ENCODE assay signal across 8 cellular contexts in genomic region chr5:141525659-141526058, GRCh38. TPM values are rescaled to one million over a fixed set of nuclear protein-coding genes. Genes with fewer than 3 reads are reported as not detected.
A peak's percentile ranks its signal among the peaks of the same experiment; 100 is the strongest.
DNase-seq lines count a peak whose midpoint lies in the region; ATAC-seq and TF ChIP-seq lines count a peak whose summit lies in the region.

No MANE protein-coding gene starts in this region.

- dilution Hi-C loops in mammary epithelial cell (cut with HindIII; ENCODE audit: low sequenced_read_pairs) = no loop called here

- peak overlapping the region; percentile 60 for H3K27ac Mint-ChIP-seq in MCF 10A (ENCODE audit: low read depth, unreplicated experiment)
- peak overlapping the region; percentile 42 to 70 for H3K27ac Mint-ChIP-seq in effector memory CD8-positive, alpha-beta T cell
- no peak overlapping the region for H3K27ac Mint-ChIP-seq in activated CD4-positive, alpha-beta T cell treated with anti-CD3 and anti-CD28 coated beads, Interleukin-2, amount 10 ng/mL, durations not matched to agents 7 days and 5 days

- CTCF ChIA-PET in MCF 10A (lab: Yijun Ruan, JAX) (interaction anchor here (0.6 to 15.4 kb wide), 21 partner anchors 9 to 312 kb away, joined by 3 to 191 read pairs (median 6); partner anchors contain the start of genes PCDHB14, PCDHGA10, PCDHGB5 and PCDHGC3), mammary epithelial cell (lab: Charles Lee; ENCODE audit: low non-redundant PET) (no interaction called here)
- CTCF ChIA-PET in activated CD4-positive, alpha-beta T cell treated with anti-CD3 and anti-CD28 coated beads, Interleukin-2, amount 10 ng/mL, durations not matched to agents 7 days and 5 days (lab: Charles Lee) = interaction anchor here (0.6 to 2.4 kb wide), 7 partner anchors 8 to 966 kb away, joined by 3 to 8 read pairs (median 3); partner anchors contain the start of gene PCDHGB6

- no peak for TF ChIP-seq EP300 in transverse colon (IDR thresholded peaks at IDR 0.05; ENCODE audit: low read depth)

- H3K36me3 ChIP-seq in mammary epithelial cell (ENCODE audit: insufficient read depth, low read length) (peaks cover 30% of the 10 kb centered on the region), muscle layer of duodenum (ENCODE audit: control insufficient read depth in 1 of 2, insufficient read depth in 2 of 2, low read length in 2 of 2) (peaks cover 18 to 19% of the 10 kb centered on the region in 2 donors), transverse colon (peaks cover 0 to 18% (median 0%) of the 10 kb centered on the region in 4 donors)

- H3K27ac ChIP-seq in mammary epithelial cell (ENCODE audit: insufficient read depth, low read depth, low read length) (no peak overlapping the region), muscle layer of duodenum (ENCODE audit: low read length) (peak overlapping the region; percentile 56), transverse colon (peak overlapping the region; percentile 58 to 76 (median 64))

- WGBS in mammary epithelial cell (ENCODE audit: low coverage, missing lambda C conversion rate) = 99% methylated on average over 7 of the region's 7 CpGs
- WGBS in transverse colon (ENCODE audit: low coverage in 1 of 2), 2 donors = 43 to 46% methylated on average over 7 of the region's 7 CpGs

- no peak overlapping the region for H2AFZ ChIP-seq in mammary epithelial cell (ENCODE audit: low read depth, low read length)

- peaks cover 43% of the 10 kb centered on the region for H3K4me1 ChIP-seq in mammary epithelial cell (ENCODE audit: insufficient read depth, low read length)
- H3K4me1 ChIP-seq in muscle layer of duodenum (ENCODE audit: control insufficient read depth in 1 of 2, insufficient read depth in 2 of 2, low read length in 2 of 2) = peaks cover 16 to 21% of the 10 kb centered on the region in 2 donors
- peaks cover 13 to 62% (median 27%) of the 10 kb centered on the region in 4 donors for H3K4me1 ChIP-seq in transverse colon

- POLR2A ChIA-PET in MCF 10A (lab: Yijun Ruan, JAX) = interaction anchor here (1.1 to 13.3 kb wide), 4 partner anchors 11 to 302 kb away, joined by 3 to 167 read pairs (median 14); partner anchors contain the start of gene PCDHB14
- POLR2A ChIA-PET in activated CD4-positive, alpha-beta T cell treated with anti-CD3 and anti-CD28 coated beads, Interleukin-2, amount 10 ng/mL, durations not matched to agents 7 days and 5 days (lab: Charles Lee) = no interaction called here

- H3K9me3 Mint-ChIP-seq in MCF 10A (ENCODE audit: unreplicated experiment) = no peaks in the 10 kb centered on the region
- H3K9me3 Mint-ChIP-seq in effector memory CD8-positive, alpha-beta T cell = no peaks in the 10 kb centered on the region
- no peaks in the 10 kb centered on the region for H3K9me3 Mint-ChIP-seq in activated CD4-positive, alpha-beta T cell treated with anti-CD3 and anti-CD28 coated beads, Interleukin-2, amount 10 ng/mL, durations not matched to agents 7 days and 5 days

- in situ Hi-C loops in mammary epithelial cell (cut with MboI; ENCODE audit: low sequenced_read_pairs in 2 of 2) (no loop called here), transverse colon (cut with MboI; ENCODE audit: low pct_ligation_motif_present in 1 of 4, low pct_unique_long_range_greater_than_20kb in 1 of 4, low sequenced_read_pairs in 3 of 4) (no loop called here)

- H3K27me3 ChIP-seq in mammary epithelial cell (ENCODE audit: insufficient read depth, low read length) (no peaks in the 10 kb centered on the region), muscle layer of duodenum (ENCODE audit: low read depth, low read length) (no peaks in the 10 kb centered on the region), transverse colon (no peaks in the 10 kb centered on the region)

- H3K4me2 ChIP-seq in mammary epithelial cell (ENCODE audit: insufficient read depth, low read depth, low read length) = no peak overlapping the region

- no peak overlapping the region for H3K9ac ChIP-seq in mammary epithelial cell (ENCODE audit: insufficient read depth, low read length)

- H3K79me2 ChIP-seq in mammary epithelial cell (ENCODE audit: insufficient read depth, low read length) = peaks cover 8% of the 10 kb centered on the region

- H3K36me3 Mint-ChIP-seq in MCF 10A (ENCODE audit: insufficient read depth, unreplicated experiment) = peaks cover 74% of the 10 kb centered on the region
- peaks cover 66% of the 10 kb centered on the region for H3K36me3 Mint-ChIP-seq in effector memory CD8-positive, alpha-beta T cell (ENCODE audit: insufficient read depth)
- peaks cover 81% of the 10 kb centered on the region for H3K36me3 Mint-ChIP-seq in activated CD4-positive, alpha-beta T cell treated with anti-CD3 and anti-CD28 coated beads, Interleukin-2, amount 10 ng/mL, durations not matched to agents 7 days and 5 days (ENCODE audit: low read depth)

- DNase-seq in MCF 10A (ENCODE audit: unreplicated experiment) = no peak
- no peak for DNase-seq in mammary epithelial cell
- no peak for DNase-seq in effector memory CD8-positive, alpha-beta T cell
- DNase-seq in transverse colon = peak; percentile 32
- no peak for DNase-seq in GM20000 (ENCODE audit: low spot score)
- no peak for DNase-seq in activated CD4-positive, alpha-beta T cell treated with anti-CD3 and anti-CD28 coated beads, Interleukin-2, amount 10 ng/mL, durations not matched to agents 7 days and 5 days

- H4K20me1 ChIP-seq in mammary epithelial cell (ENCODE audit: insufficient read depth, low read length) = no peaks in the 10 kb centered on the region

- TF ChIP-seq POLR2A in transverse colon (IDR thresholded peaks at IDR 0.05) = no peak

- no peak for ATAC-seq in effector memory CD8-positive, alpha-beta T cell (replicated peaks)
- no peak for ATAC-seq in HG03571 (IDR thresholded peaks at IDR 0.05; ENCODE audit: unreplicated experiment)

- TF ChIP-seq CTCF in MCF 10A (IDR thresholded peaks at IDR 0.05; ENCODE audit: unreplicated experiment) (no peak), mammary epithelial cell (conservative IDR thresholded peaks at IDR 0.05 in 1 of 2, IDR thresholded peaks at IDR 0.05 in 1 of 2; ENCODE audit: extremely low read depth in 1 of 2, insufficient read depth in 1 of 2, low read depth in 1 of 2, low read length in 2 of 2) (no peak), transverse colon (IDR thresholded peaks at IDR 0.05) (no peak), GM20000 (IDR thresholded peaks at IDR 0.05; ENCODE audit: extremely low read depth, missing control alignments) (no peak)

- H3K9me3 ChIP-seq in mammary epithelial cell (replicated peaks; ENCODE audit: insufficient read depth, low read length) = no peaks in the 10 kb centered on the region
- H3K9me3 ChIP-seq in muscle layer of duodenum (ENCODE audit: control insufficient read depth in 1 of 2, low read length in 2 of 2) = no peaks in the 10 kb centered on the region
- H3K9me3 ChIP-seq in transverse colon = no peaks in the 10 kb centered on the region

- no peak overlapping the region for H3K4me3 Mint-ChIP-seq in MCF 10A (ENCODE audit: unreplicated experiment)
- no peak overlapping the region for H3K4me3 Mint-ChIP-seq in effector memory CD8-positive, alpha-beta T cell
- no peak overlapping the region for H3K4me3 Mint-ChIP-seq in activated CD4-positive, alpha-beta T cell treated with anti-CD3 and anti-CD28 coated beads, Interleukin-2, amount 10 ng/mL, durations not matched to agents 7 days and 5 days

- no peaks in the 10 kb centered on the region for H3K27me3 Mint-ChIP-seq in MCF 10A (ENCODE audit: insufficient read depth, unreplicated experiment)
- no peaks in the 10 kb centered on the region for H3K27me3 Mint-ChIP-seq in effector memory CD8-positive, alpha-beta T cell
- no peaks in the 10 kb centered on the region for H3K27me3 Mint-ChIP-seq in activated CD4-positive, alpha-beta T cell treated with anti-CD3 and anti-CD28 coated beads, Interleukin-2, amount 10 ng/mL, durations not matched to agents 7 days and 5 days

- H3K4me3 ChIP-seq in mammary epithelial cell (replicated peaks in 1 of 3; ENCODE audit: insufficient read depth in 1 of 3, low read depth in 2 of 3, low read length in 3 of 3) (no peak overlapping the region), muscle layer of duodenum (ENCODE audit: low read depth in 1 of 2, low read length in 2 of 2) (no peak overlapping the region), transverse colon (no peak overlapping the region)

- intact Hi-C loops in MCF 10A (cut with micrococcal nuclease) = loop anchor here (2.0 kb wide), 1 partner anchor 313 kb away; the partner anchor contains the start of gene PCDHB13
- intact Hi-C loops in mammary epithelial cell (cut with micrococcal nuclease) = loop anchor here (2.0 kb wide), 1 partner anchor 431 kb away; the partner anchor contains the start of gene PCDHB2
- intact Hi-C loops in transverse colon (cut with DNase I; ENCODE audit: low total_unique reads) = loop anchor here (10.0 kb wide), 1 partner anchor 121 kb away; the partner anchor contains the start of genes PCDHGA9 and PCDHGB6

- peaks cover 37% of the 10 kb centered on the region for H3K4me1 Mint-ChIP-seq in MCF 10A (ENCODE audit: insufficient read depth, unreplicated experiment)
- H3K4me1 Mint-ChIP-seq in effector memory CD8-positive, alpha-beta T cell (ENCODE audit: low read depth in 2 of 2) = peaks cover 4 to 14% of the 10 kb centered on the region in 2 donors
- H3K4me1 Mint-ChIP-seq in activated CD4-positive, alpha-beta T cell treated with anti-CD3 and anti-CD28 coated beads, Interleukin-2, amount 10 ng/mL, durations not matched to agents 7 days and 5 days = peaks cover 22% of the 10 kb centered on the region

- no TSS peak for BruUV-seq in MCF 10A (replicated peaks; lab: Mats Ljungman, UMichigan)
- no TSS peak for BruUV-seq in mammary epithelial cell (replicated peaks; lab: Mats Ljungman, UMichigan)

RNA-seq across cellular contexts. Expression of gene PCDHGC5, which starts 36.8 kb away (rescaled TPM):
- total RNA-seq in MCF 10A (2022) = 0.61 and 0.69 TPM in 2 replicates
- total RNA-seq in mammary epithelial cell = 1 to 10 TPM; 1.8 to 3.3 TPM
- polyA plus RNA-seq in mammary epithelial cell = 0.59 TPM
- 1.7 TPM for polyA minus RNA-seq in mammary epithelial cell
- 1 to 10 TPM in 2 of 4 donors, under 1 TPM in 2; 0.20 to 2.5 (median 1.0) TPM for total RNA-seq in transverse colon
- total RNA-seq in activated CD4-positive, alpha-beta T cell treated with anti-CD3 and anti-CD28 coated beads, Interleukin-2, amount 10 ng/mL, durations not matched to agents 7 days and 5 days = not detected

RNA-seq across cellular contexts. Expression of gene PCDHGC4, which starts 40.8 kb away (rescaled TPM):
- total RNA-seq in MCF 10A (2022) (0.40 and 1.7 TPM in 2 replicates), mammary epithelial cell (1 to 10 TPM; 1.2 to 2.7 TPM), transverse colon (10 to 100 TPM in 1 of 4 donors, 1 to 10 TPM in 3; 1.8 to 26.5 (median 2.7) TPM)
- polyA plus RNA-seq in mammary epithelial cell = 0.14 TPM
- polyA minus RNA-seq in mammary epithelial cell = 0.21 TPM
- not detected for total RNA-seq in activated CD4-positive, alpha-beta T cell treated with anti-CD3 and anti-CD28 coated beads, Interleukin-2, amount 10 ng/mL, durations not matched to agents 7 days and 5 days

RNA-seq across cellular contexts. Expression of gene PCDHGC3, which starts 49.9 kb away (rescaled TPM):
- total RNA-seq in MCF 10A (2022) (17.3 and 31.7 TPM in 2 replicates), mammary epithelial cell (10 to 100 TPM; 74.7 to 76.3 TPM), transverse colon (10 to 100 TPM in 3 of 4 donors, 1 to 10 TPM in 1; 6.0 to 17.0 (median 13.6) TPM)
- polyA plus RNA-seq in mammary epithelial cell = 48.6 TPM
- polyA minus RNA-seq in mammary epithelial cell = 134 TPM
- not detected for total RNA-seq in activated CD4-positive, alpha-beta T cell treated with anti-CD3 and anti-CD28 coated beads, Interleukin-2, amount 10 ng/mL, durations not matched to agents 7 days and 5 days

Comparison
In these comparisons a context has a peak if more than half of its experiments do, and no peak if none do; other contexts are left out.
1. RNA of gene PCDHGC3, which starts 49.9 kb away (total RNA-seq): 74.7 to 76.3 TPM in mammary epithelial cell, 17.3 to 31.7 TPM in MCF 10A and 6.0 to 17.0 TPM in transverse colon; not detected in activated CD4-positive, alpha-beta T cell treated with anti-CD3 and anti-CD28 coated beads, Interleukin-2, amount 10 ng/mL, durations not matched to agents 7 days and 5 days; every median in the first group is over 4 times any median in the second.